8 cellular contexts compared by ENCODE assay signal in genomic region chr12:54749191-54749818, GRCh38.
DNase-seq lines count a peak whose midpoint lies in the region; ATAC-seq and TF ChIP-seq lines count a peak whose summit lies in the region.

No MANE protein-coding gene starts in this region.

- CTCF ChIA-PET in Caco-2 (lab: Charles Lee): no interaction called here

- H3K4me3 ChIP-seq in Caco-2 (ENCODE audit: low read depth, low read length) (no peak overlapping the region), RWPE2 (ENCODE audit: severe bottlenecking) (no peak overlapping the region), testis (no peak overlapping the region)

- TF ChIP-seq CTCF in Caco-2 (IDR thresholded peaks at IDR 0.05; ENCODE audit: insufficient read depth in 1 of 2, low read depth in 1 of 2, low read length in 1 of 2, severe bottlenecking in 1 of 2, unreplicated experiment in 1 of 2) (peak; percentile 36 to 58), RWPE2 (IDR thresholded peaks at IDR 0.05; ENCODE audit: poor library complexity, severe bottlenecking) (peak; percentile 81), brain (conservative IDR thresholded peaks at IDR 0.05) (peak; percentile 76 to 80), testis (IDR thresholded peaks at IDR 0.05) (peak; percentile 39 to 70 (median 63))

- no peak overlapping the region for H3K27ac ChIP-seq in RWPE2 (ENCODE audit: poor library complexity, severe bottlenecking)
- no peak overlapping the region for H3K27ac ChIP-seq in testis

- H3K36me3 Mint-ChIP-seq in Caco-2 (ENCODE audit: insufficient read depth, unreplicated experiment) (no peaks in the 10 kb centered on the region), brain (no peaks in the 10 kb centered on the region)

- no peaks in the 10 kb centered on the region for H3K4me1 ChIP-seq in Caco-2
- no peaks in the 10 kb centered on the region for H3K4me1 ChIP-seq in RWPE2 (ENCODE audit: insufficient read depth, poor library complexity, severe bottlenecking)
- H3K4me1 ChIP-seq in testis: peaks cover 3% of the 10 kb centered on the region

- ATAC-seq in GM18867 (IDR thresholded peaks at IDR 0.05; ENCODE audit: unreplicated experiment): peak; percentile 78
- peak; percentile 57 for ATAC-seq in RWPE2 (ENCODE audit: low read depth)

- H3K9me3 Mint-ChIP-seq in Caco-2 (ENCODE audit: unreplicated experiment) (peaks cover 10% of the 10 kb centered on the region), brain (peaks cover 0 to under 1% (median 0%) of the 10 kb centered on the region in 5 experiments)

- H3K4me1 Mint-ChIP-seq in Caco-2 (ENCODE audit: low read depth, unreplicated experiment) (no peaks in the 10 kb centered on the region), brain (no peaks in the 10 kb centered on the region)

- intact Hi-C loops in Caco-2 (cut with micrococcal nuclease; ENCODE audit: unreplicated experiment) (loop anchor here (1.0 to 2.0 kb wide), 3 partner anchors 47 to 324 kb away; no protein-coding TSS in a partner anchor), testis (cut with DNase I; ENCODE audit: low total_unique reads) (no loop called here)

- DNase-seq in Caco-2 (peak in 1 of 2 experiments; percentile 44), HS-5 (ENCODE audit: low read depth) (peak; percentile 13), RWPE2 (ENCODE audit: low spot score) (no peak), kidney glomerular epithelial cell (lab: John Stamatoyannopoulos, UW) (peak; percentile 52), testis (peak; percentile 38), GOT3 (lab: John Stamatoyannopoulos, UW) (no peak)

- H3K27me3 ChIP-seq in Caco-2 (replicated peaks; ENCODE audit: control insufficient read depth, insufficient read depth, low read length) (no peaks in the 10 kb centered on the region), RWPE2 (ENCODE audit: insufficient read depth, poor library complexity, severe bottlenecking) (peaks cover 3% of the 10 kb centered on the region), testis (no peaks in the 10 kb centered on the region)

- TF ChIP-seq POLR2A in testis (IDR thresholded peaks at IDR 0.05): no peak

- 36 to 39% methylated on average over 5 of the region's 5 CpGs for WGBS in testis, 2 donors

- H3K27ac Mint-ChIP-seq in Caco-2 (ENCODE audit: unreplicated experiment) (no peak overlapping the region), brain (no peak overlapping the region)

- no TSS peak for BruUV-seq in Caco-2 (replicated peaks; lab: Mats Ljungman, UMichigan)

- H3K9me3 ChIP-seq in Caco-2 (no peaks in the 10 kb centered on the region; the same call in 1 of the 2 replicates), RWPE2 (ENCODE audit: severe bottlenecking) (no peaks in the 10 kb centered on the region), testis (no peaks in the 10 kb centered on the region)

- H3K36me3 ChIP-seq in Caco-2 (ENCODE audit: control insufficient read depth, insufficient read depth, low read length) (no peaks in the 10 kb centered on the region), RWPE2 (ENCODE audit: low read depth) (no peaks in the 10 kb centered on the region), testis (ENCODE audit: low read depth, missing control alignments) (no peaks in the 10 kb centered on the region)

- POLR2A ChIA-PET in Caco-2 (lab: Charles Lee): no interaction called here

- H3K27me3 Mint-ChIP-seq in Caco-2 (ENCODE audit: insufficient read depth, unreplicated experiment) (peaks cover 6% of the 10 kb centered on the region), brain (peaks cover 13% of the 10 kb centered on the region)

- no peak overlapping the region for H3K4me3 Mint-ChIP-seq in Caco-2 (ENCODE audit: unreplicated experiment)
- H3K4me3 Mint-ChIP-seq in brain: no peak overlapping the region

Comparison
In these comparisons a context has a peak if more than half of its experiments do, and no peak if none do; other contexts are left out.
1. DNase-seq: peak in HS-5 (single experiment), kidney glomerular epithelial cell (single experiment) and testis (single experiment); none in RWPE2 (single experiment) and GOT3 (single experiment).
2. Peak in every context shown above with its lines, with median percentiles within 50 percentile points of each other: CTCF ChIP-seq.